Comparison of ENCODE assay signal across 8 cellular contexts in the genomic region with DNA sequence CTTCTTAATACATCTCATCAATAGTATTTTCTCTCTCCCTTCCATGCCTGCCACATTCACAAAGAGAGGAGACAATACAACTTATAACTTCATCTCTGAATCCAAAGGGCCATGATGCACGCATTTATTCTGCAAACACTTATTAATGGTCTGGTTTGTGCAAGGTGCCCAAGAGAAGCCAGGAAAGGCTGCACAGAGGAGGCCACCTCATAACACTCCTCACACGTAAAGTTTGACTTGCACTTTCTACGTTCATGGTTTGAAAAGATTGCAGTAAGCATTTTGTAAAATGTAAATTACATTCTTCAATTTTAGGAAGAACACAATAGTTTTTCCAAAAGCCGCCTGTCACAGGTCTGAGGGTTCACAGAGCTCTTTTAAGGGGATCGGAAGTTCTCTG. TPM values are rescaled to one million over a fixed set of nuclear protein-coding genes. Genes with fewer than 3 reads are reported as not detected.
DNase-seq lines count a peak whose midpoint lies in the region; ATAC-seq and TF ChIP-seq lines count a peak whose summit lies in the region.

No MANE protein-coding gene starts in this region.

- 34 to 44% methylated on average over 5 of the region's 5 CpGs for WGBS in aorta, 2 donors

- H3K9me3 ChIP-seq in RWPE2 (ENCODE audit: severe bottlenecking) (no peaks in the 10 kb centered on the region), aorta (ENCODE audit: control insufficient read depth, low read length) (no peaks in the 10 kb centered on the region)

- no peak for TF ChIP-seq CTCF in RWPE2 (IDR thresholded peaks at IDR 0.05; ENCODE audit: poor library complexity, severe bottlenecking)

- H3K4me3 ChIP-seq in RWPE2 (ENCODE audit: severe bottlenecking) (no peak overlapping the region), rectal smooth muscle tissue (ENCODE audit: low read length) (peak overlapping the region; percentile 80), aorta (ENCODE audit: low read length in 2 of 2) (peak overlapping the region in 1 of 2 donors; percentile 94)

- H3K4me1 ChIP-seq in RWPE2 (ENCODE audit: insufficient read depth, poor library complexity, severe bottlenecking) (peaks cover 15% of the 10 kb centered on the region), rectal smooth muscle tissue (ENCODE audit: control insufficient read depth, insufficient read depth, low read length) (peaks cover 3% of the 10 kb centered on the region), aorta (ENCODE audit: control insufficient read depth in 1 of 2, insufficient read depth in 2 of 2, low read length in 2 of 2) (no peaks in the 10 kb centered on the region)

- H3K27me3 ChIP-seq in RWPE2 (ENCODE audit: insufficient read depth, poor library complexity, severe bottlenecking): no peaks in the 10 kb centered on the region
- no peaks in the 10 kb centered on the region for H3K27me3 ChIP-seq in rectal smooth muscle tissue (ENCODE audit: control insufficient read depth, insufficient read depth, low read length)
- no peaks in the 10 kb centered on the region for H3K27me3 ChIP-seq in aorta (ENCODE audit: control insufficient read depth in 1 of 2, insufficient read depth in 2 of 2, low read length in 1 of 2)

- H3K27ac ChIP-seq in RWPE2 (ENCODE audit: poor library complexity, severe bottlenecking) (peak overlapping the region; percentile 84), epithelial cell of prostate (peak overlapping the region; percentile 91), rectal smooth muscle tissue (ENCODE audit: low read depth, low read length) (no peak overlapping the region), aorta (ENCODE audit: low read depth in 1 of 2, low read length in 2 of 2) (no peak overlapping the region)

- intact Hi-C loops in aorta (cut with DNase I): loop anchor here in 1 of 2 donors (5.0 kb wide), 2 partner anchors 95 to 170 kb away; no protein-coding TSS in a partner anchor

- H3K9ac ChIP-seq in rectal smooth muscle tissue (ENCODE audit: low read length): no peak overlapping the region

- DNase-seq in DMS53 (lab: John Stamatoyannopoulos, UW): peak; percentile 44
- no peak for DNase-seq in DMS53 treated with DMSO at 0.1 percent for 48 hours (lab: John Stamatoyannopoulos, UW; ENCODE audit: unreplicated experiment)
- no peak for DNase-seq in RWPE2 (ENCODE audit: low spot score)
- no peak for DNase-seq in epithelial cell of prostate (ENCODE audit: low read depth, low spot score)
- no peak for DNase-seq in central memory CD4-positive, alpha-beta T cell
- DNase-seq in aorta: no peak
- DNase-seq in Kasumi-1 (lab: John Stamatoyannopoulos, UW): no peak

- H3K36me3 ChIP-seq in RWPE2 (ENCODE audit: low read depth) (no peaks in the 10 kb centered on the region), rectal smooth muscle tissue (ENCODE audit: control insufficient read depth, insufficient read depth, low read length) (no peaks in the 10 kb centered on the region), aorta (ENCODE audit: control insufficient read depth in 1 of 2, insufficient read depth in 2 of 2, low read length in 1 of 2) (no peaks in the 10 kb centered on the region)

- ATAC-seq in RWPE2 (ENCODE audit: low read depth): no peak
- no peak for ATAC-seq in aorta (ENCODE audit: low FRiP score)

RNA-seq across cellular contexts. Expression of gene PALS2, which starts 1.2 kb away (rescaled TPM):
- 10 to 100 TPM; 44.9 to 57.3 TPM for total RNA-seq in aorta
- 1 to 10 TPM; 1.8 to 2.9 TPM for polyA plus RNA-seq in aorta

Comparison
In these comparisons a context has a peak if more than half of its experiments do, and no peak if none do; other contexts are left out.
1. H3K27ac ChIP-seq: peak in RWPE2 (single experiment) and epithelial cell of prostate (single experiment); none in rectal smooth muscle tissue (single experiment) and aorta (0 of 2).